In the genomic region with DNA sequence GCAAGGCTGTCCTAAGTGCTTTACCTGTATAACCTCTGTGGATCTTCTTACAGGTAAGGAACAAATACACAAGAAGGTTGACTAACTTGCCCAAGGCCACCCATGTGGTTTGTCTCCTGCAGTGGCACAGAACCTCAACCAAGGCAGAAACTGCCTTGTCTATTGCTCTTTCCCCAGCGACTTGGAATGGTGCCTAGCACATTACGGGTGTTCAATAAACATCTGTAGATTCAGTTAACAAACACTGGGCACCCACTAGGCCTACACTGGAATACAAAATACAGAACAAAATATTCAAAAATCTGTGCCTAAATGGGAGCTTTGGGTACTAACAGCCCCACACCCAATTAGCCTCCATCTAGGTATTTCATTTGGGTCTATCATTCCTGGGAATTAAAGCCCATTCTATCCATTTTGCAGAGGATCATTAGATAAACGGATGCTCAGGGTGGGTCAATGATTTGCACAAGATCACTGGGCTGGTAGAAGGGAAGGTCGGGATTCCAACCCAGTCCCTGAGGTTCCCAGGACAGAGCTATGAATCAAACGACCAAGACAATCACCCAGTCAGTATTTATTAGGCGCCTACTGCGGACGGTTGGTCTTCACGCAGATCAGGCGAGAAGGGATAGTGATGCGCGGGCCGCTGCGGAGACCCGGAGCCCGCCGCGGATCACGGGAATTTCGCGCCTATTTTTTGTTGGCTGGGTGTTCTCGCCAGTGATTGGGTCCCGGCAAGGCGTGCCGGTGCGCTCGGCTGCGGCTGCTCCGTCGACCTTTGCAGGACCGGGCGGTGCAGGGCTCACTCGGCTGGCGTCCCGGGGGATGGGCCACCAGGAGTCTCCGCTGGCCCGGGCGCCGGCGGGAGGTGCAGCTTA, we compare ENCODE assay signal across 8 cellular contexts. TPM values are rescaled to one million over a fixed set of nuclear protein-coding genes. Genes with fewer than 3 reads are reported as not detected.
DNase-seq lines count a peak whose midpoint lies in the region; ATAC-seq and TF ChIP-seq lines count a peak whose summit lies in the region.

TSS of gene STK35 (plus strand) at position 771 of the 878 bp plus-strand sequence. CDS start at position 826, 55 bp downstream.

- intact Hi-C loops in activated naive CD4-positive, alpha-beta T cell treated with anti-CD3 and anti-CD28 coated beads for 36 hours (cut with micrococcal nuclease): loop anchor here (5.0 to 10.0 kb wide), 6 partner anchors 116 to 1559 kb away; partner anchors contain the start of genes CSNK2A1 and FAM110A
- intact Hi-C loops in prostate gland (cut with DNase I): loop anchor here (5.0 to 10.0 kb wide), 3 partner anchors 204 to 564 kb away; partner anchors contain the start of genes IDH3B and SIRPA

- H3K27ac ChIP-seq in HL-60 (replicated peaks) (peak within 1 kb of the TSS; percentile 100), OCI-LY3 (ENCODE audit: low read length) (peak within 1 kb of the TSS; percentile 87), cardiac muscle cell (peak within 1 kb of the TSS; percentile 99), prostate gland (peak within 1 kb of the TSS; percentile 99)

- H3K27ac Mint-ChIP-seq in activated naive CD4-positive, alpha-beta T cell treated with anti-CD3 and anti-CD28 coated beads for 36 hours: peak within 1 kb of the TSS; percentile 100

- DNase-seq in DMS153 treated with DMSO at 0.1 percent for 48 hours (lab: John Stamatoyannopoulos, UW; ENCODE audit: unreplicated experiment) (peak; percentile 48), HL-60 (ENCODE audit: low read depth in 1 of 2, low spot score in 1 of 2) (peak in 1 of 2 experiments; percentile 76), cardiac muscle cell (ENCODE audit: low read depth in 1 of 2, low spot score in 1 of 2) (no peak), prostate gland (ENCODE audit: low spot score) (peak; percentile 78), retina (no peak)
- peak; percentile 82 for DNase-seq in activated naive CD4-positive, alpha-beta T cell treated with anti-CD3 and anti-CD28 coated beads for 36 hours

- under 1% methylated on average over 30 of the region's 40 CpGs for WGBS in prostate gland

- H2AFZ ChIP-seq in OCI-LY3 (ENCODE audit: low read depth, low read length): peak within 1 kb of the TSS; percentile 89

- peak; percentile 45 for ATAC-seq in GM21390 (IDR thresholded peaks at IDR 0.05; ENCODE audit: unreplicated experiment)

- peak within 1 kb of the TSS; percentile 86 for H3K4me3 ChIP-seq in HL-60 (replicated peaks; ENCODE audit: insufficient read depth, low read length)
- H3K4me3 ChIP-seq in OCI-LY3 (ENCODE audit: low read length): peak within 1 kb of the TSS; percentile 94
- H3K4me3 ChIP-seq in cardiac muscle cell: peak within 1 kb of the TSS; percentile 91
- H3K4me3 ChIP-seq in prostate gland: peak within 1 kb of the TSS; percentile 83 to 99

- no peaks in the 10 kb centered on the region for H3K9me3 Mint-ChIP-seq in activated naive CD4-positive, alpha-beta T cell treated with anti-CD3 and anti-CD28 coated beads for 36 hours

- no peak for TF ChIP-seq POLR2A in prostate gland (IDR thresholded peaks at IDR 0.05)

- TF ChIP-seq CTCF in HL-60 (IDR thresholded peaks at IDR 0.05; ENCODE audit: insufficient read depth, low read length) (no peak), OCI-LY3 (IDR thresholded peaks at IDR 0.05; ENCODE audit: low read depth, low read length) (no peak), cardiac muscle cell (IDR thresholded peaks at IDR 0.05; ENCODE audit: low read depth, low read length) (no peak), prostate gland (IDR thresholded peaks at IDR 0.05) (no peak)

- CTCF ChIA-PET in activated naive CD4-positive, alpha-beta T cell treated with anti-CD3 and anti-CD28 coated beads for 36 hours (lab: Charles Lee): interaction anchor here (1.0 to 3.2 kb wide), 4 partner anchors 8 to 420 kb away, joined by 3 to 14 read pairs (median 4); no protein-coding TSS in a partner anchor

- peak within 1 kb of the TSS; percentile 87 for H3K4me2 ChIP-seq in OCI-LY3 (ENCODE audit: low read length)

- peaks cover 28% of the 10 kb centered on the region for H3K4me1 Mint-ChIP-seq in activated naive CD4-positive, alpha-beta T cell treated with anti-CD3 and anti-CD28 coated beads for 36 hours (ENCODE audit: low read depth)

- peaks cover 13% of the 10 kb centered on the region for H3K36me3 ChIP-seq in OCI-LY3 (replicated peaks; ENCODE audit: low read depth, low read length)
- H3K36me3 ChIP-seq in cardiac muscle cell: no peaks in the 10 kb centered on the region
- H3K36me3 ChIP-seq in prostate gland: no peaks in the 10 kb centered on the region

- no peaks in the 10 kb centered on the region for H3K9me3 ChIP-seq in OCI-LY3 (ENCODE audit: insufficient read depth, low read length)
- H3K9me3 ChIP-seq in cardiac muscle cell (ENCODE audit: low read depth): no peaks in the 10 kb centered on the region
- H3K9me3 ChIP-seq in prostate gland: no peaks in the 10 kb centered on the region

- H3K27me3 ChIP-seq in HL-60 (ENCODE audit: insufficient read depth, poor library complexity, severe bottlenecking): no peaks in the 10 kb centered on the region
- no peaks in the 10 kb centered on the region for H3K27me3 ChIP-seq in OCI-LY3 (ENCODE audit: low read depth, low read length)
- H3K27me3 ChIP-seq in cardiac muscle cell: peaks cover 11% of the 10 kb centered on the region
- no peaks in the 10 kb centered on the region for H3K27me3 ChIP-seq in prostate gland (replicated peaks; ENCODE audit: insufficient read depth)

- no peaks in the 10 kb centered on the region for H3K27me3 Mint-ChIP-seq in activated naive CD4-positive, alpha-beta T cell treated with anti-CD3 and anti-CD28 coated beads for 36 hours (ENCODE audit: low read depth)

- peaks cover 20% of the 10 kb centered on the region for H3K36me3 Mint-ChIP-seq in activated naive CD4-positive, alpha-beta T cell treated with anti-CD3 and anti-CD28 coated beads for 36 hours (ENCODE audit: low read depth)

- H3K9ac ChIP-seq in OCI-LY3 (ENCODE audit: low read length): peak within 1 kb of the TSS; percentile 87

- H3K4me3 Mint-ChIP-seq in activated naive CD4-positive, alpha-beta T cell treated with anti-CD3 and anti-CD28 coated beads for 36 hours: peak within 1 kb of the TSS; percentile 91

- peaks cover 44% of the 10 kb centered on the region for H3K79me2 ChIP-seq in OCI-LY3 (ENCODE audit: low read length)

- peaks cover 19% of the 10 kb centered on the region for H3K4me1 ChIP-seq in OCI-LY3 (ENCODE audit: low read length)
- peaks cover 12% of the 10 kb centered on the region for H3K4me1 ChIP-seq in cardiac muscle cell (ENCODE audit: low read depth)
- peaks cover 19% of the 10 kb centered on the region for H3K4me1 ChIP-seq in prostate gland (replicated peaks)

- H4K20me1 ChIP-seq in OCI-LY3 (ENCODE audit: insufficient read depth, low read length): peaks cover 20% of the 10 kb centered on the region

RNA-seq across cellular contexts. Expression of gene STK35, which starts in this region (rescaled TPM):
- total RNA-seq in activated naive CD4-positive, alpha-beta T cell treated with anti-CD3 and anti-CD28 coated beads for 36 hours: 10 to 100 TPM; 20.5 to 20.9 TPM
- total RNA-seq in cardiac muscle cell (21.4 and 21.6 TPM in 2 replicates), prostate gland (10 to 100 TPM; 24.2 to 40.7 TPM)
- polyA plus RNA-seq in cardiac muscle cell: 10.0 and 10.8 TPM in 2 replicates

Comparison
In these comparisons a context has a peak if more than half of its experiments do, and no peak if none do; other contexts are left out.
1. DNase-seq: peak in DMS153 treated with DMSO at 0.1 percent for 48 hours (single experiment), activated naive CD4-positive, alpha-beta T cell treated with anti-CD3 and anti-CD28 coated beads for 36 hours (single experiment) and prostate gland (single experiment); none in cardiac muscle cell (0 of 2) and retina (single experiment).
2. Peak in every context shown above with its lines, with median percentiles within 50 percentile points of each other: H3K27ac ChIP-seq and H3K4me3 ChIP-seq.